Comparison of ENCODE assay signal across 13 cellular contexts in genomic region chr12:50933459-50934124, GRCh38. TPM values are rescaled to one million over a fixed set of nuclear protein-coding genes. Genes with fewer than 3 reads are reported as not detected.
DNase-seq lines count a peak whose midpoint lies in the region; ATAC-seq and TF ChIP-seq lines count a peak whose summit lies in the region.
"Had no signal": no experiment of that assay in that cellular context is flagged by ENCODE, and none has a peak within 500 bp of the region (broad histone marks: within the 10 kb centered on the region; RNA-seq: fewer than 3 reads in every experiment).

No MANE protein-coding gene starts in this region.

- H2AFZ ChIP-seq in GM23338, result no peak overlapping the region

- peaks cover 13% of the 10 kb centered on the region for H3K79me2 ChIP-seq in GM23338 (replicated peaks; ENCODE audit: insufficient read depth)

- no peak overlapping the region for H3K27ac Mint-ChIP-seq in GM23338
- no peak overlapping the region for H3K27ac Mint-ChIP-seq in activated CD8-positive, alpha-beta T cell treated with anti-CD3 and anti-CD28 coated beads for 36 hours

- no peak overlapping the region for H3K4me2 ChIP-seq in GM23338

- no peaks in the 10 kb centered on the region for H3K9me2 ChIP-seq in GM23338 (ENCODE audit: insufficient read depth)

- CTCF ChIA-PET in activated CD8-positive, alpha-beta T cell treated with anti-CD3 and anti-CD28 coated beads for 36 hours (lab: Charles Lee), result no interaction called here

- POLR2A ChIA-PET in activated CD8-positive, alpha-beta T cell treated with anti-CD3 and anti-CD28 coated beads for 36 hours (lab: Charles Lee), result no interaction called here

- H3K27me3 ChIP-seq in GM23338 (ENCODE audit: insufficient read depth), result no peaks in the 10 kb centered on the region
- H3K27me3 ChIP-seq in SJCRH30, result no peaks in the 10 kb centered on the region
- H3K27me3 ChIP-seq in left ventricle myocardium inferior (ENCODE audit: low read depth), result no peaks in the 10 kb centered on the region
- H3K27me3 ChIP-seq in gastrocnemius medialis, result no peaks in the 10 kb centered on the region

- peaks cover 18% of the 10 kb centered on the region for H3K4me1 Mint-ChIP-seq in GM23338
- H3K4me1 Mint-ChIP-seq in activated CD8-positive, alpha-beta T cell treated with anti-CD3 and anti-CD28 coated beads for 36 hours (ENCODE audit: low read depth), result no peaks in the 10 kb centered on the region

- H3K27me3 Mint-ChIP-seq in GM23338 (ENCODE audit: insufficient read depth, low read depth, poor library complexity), result peaks cover 4% of the 10 kb centered on the region
- H3K27me3 Mint-ChIP-seq in activated CD8-positive, alpha-beta T cell treated with anti-CD3 and anti-CD28 coated beads for 36 hours, result no peaks in the 10 kb centered on the region

- H3K9me3 ChIP-seq in SJCRH30 (replicated peaks) (no peaks in the 10 kb centered on the region), left ventricle myocardium inferior (replicated peaks) (no peaks in the 10 kb centered on the region), gastrocnemius medialis (no peaks in the 10 kb centered on the region)

- no peak; the same call in 1 of the 3 replicates for ATAC-seq in GM23338
- no peak for ATAC-seq in gastrocnemius medialis
- ATAC-seq in activated CD8-positive, alpha-beta T cell treated with anti-CD3 and anti-CD28 coated beads for 36 hours, result no peak
- ATAC-seq in GM19035 (IDR thresholded peaks at IDR 0.05; ENCODE audit: unreplicated experiment), result no peak
- ATAC-seq: HCT116 had no signal

- H3K36me3 ChIP-seq in GM23338 (ENCODE audit: insufficient read depth) (peaks cover 3% of the 10 kb centered on the region; the same call in 1 of the 2 replicates), SJCRH30 (no peaks in the 10 kb centered on the region), left ventricle myocardium inferior (peaks cover 32% of the 10 kb centered on the region), gastrocnemius medialis (peaks cover 0 to 16% of the 10 kb centered on the region in 2 donors)

- H3K4me3 ChIP-seq in GM23338, result no peak overlapping the region
- no peak overlapping the region for H3K4me3 ChIP-seq in SJCRH30
- no peak overlapping the region for H3K4me3 ChIP-seq in left ventricle myocardium inferior
- H3K4me3 ChIP-seq in gastrocnemius medialis, result no peak overlapping the region

- no peak for TF ChIP-seq POLR2A in gastrocnemius medialis (IDR thresholded peaks at IDR 0.05)

- H3K9me3 Mint-ChIP-seq in GM23338, result peaks cover 18% of the 10 kb centered on the region
- peaks cover 7% of the 10 kb centered on the region for H3K9me3 Mint-ChIP-seq in activated CD8-positive, alpha-beta T cell treated with anti-CD3 and anti-CD28 coated beads for 36 hours

- in situ Hi-C loops in gastrocnemius medialis (cut with MboI; ENCODE audit: low sequenced_read_pairs in 4 of 4), result no loop called here

- DNase-seq in GM23338 (ENCODE audit: low spot score) (no peak), SJCRH30 (peak; percentile 31 to 47), left ventricle myocardium inferior (no peak), gastrocnemius medialis (no peak), cerebellar nuclear complex (lab: John Stamatoyannopoulos, UW) (no peak), Ammon's horn (ENCODE audit: low spot score) (no peak)
- no peak for DNase-seq in activated CD8-positive, alpha-beta T cell treated with anti-CD3 and anti-CD28 coated beads for 36 hours
- DNase-seq: activated effector memory CD4-positive, alpha-beta T cell treated with Interleukin-2 at 50 U/mL for 16 hours; NCI-H446; T-helper 9 cell had no signal

- intact Hi-C loops in left ventricle myocardium inferior (cut with micrococcal nuclease) (no loop called here), gastrocnemius medialis (cut with DNase I; ENCODE audit: low total_unique reads) (loop anchor here (2.0 kb wide), 1 partner anchor 51 kb away; no protein-coding TSS in a partner anchor)
- intact Hi-C loops in activated CD8-positive, alpha-beta T cell treated with anti-CD3 and anti-CD28 coated beads for 36 hours (cut with micrococcal nuclease), result no loop called here

- no peak overlapping the region for H3K4me3 Mint-ChIP-seq in GM23338
- no peak overlapping the region for H3K4me3 Mint-ChIP-seq in activated CD8-positive, alpha-beta T cell treated with anti-CD3 and anti-CD28 coated beads for 36 hours

- H3K4me1 ChIP-seq in GM23338 (ENCODE audit: insufficient read depth) (peaks cover 36% of the 10 kb centered on the region), SJCRH30 (peaks cover 10% of the 10 kb centered on the region), left ventricle myocardium inferior (peaks cover 62% of the 10 kb centered on the region), gastrocnemius medialis (peaks cover 59 to 69% of the 10 kb centered on the region in 2 donors)

- H3K36me3 Mint-ChIP-seq in GM23338 (ENCODE audit: low read depth), result peaks cover 32% of the 10 kb centered on the region
- peaks cover 3% of the 10 kb centered on the region for H3K36me3 Mint-ChIP-seq in activated CD8-positive, alpha-beta T cell treated with anti-CD3 and anti-CD28 coated beads for 36 hours (ENCODE audit: low read depth)

- TF ChIP-seq CTCF in GM23338 (conservative IDR thresholded peaks at IDR 0.05; ENCODE audit: low read depth in 2 of 2) (no peak), left ventricle myocardium inferior (IDR thresholded peaks at IDR 0.05; ENCODE audit: borderline replicate concordance) (no peak), gastrocnemius medialis (IDR thresholded peaks at IDR 0.05 in 4 of 5, conservative IDR thresholded peaks at IDR 0.05 in 1 of 5) (no peak)
- TF ChIP-seq CTCF in activated CD8-positive, alpha-beta T cell treated with anti-CD3 and anti-CD28 coated beads for 36 hours (IDR thresholded peaks at IDR 0.05), result no peak

- H3K27ac ChIP-seq in GM23338 (ENCODE audit: low read depth) (peak overlapping the region; percentile 70), SJCRH30 (no peak overlapping the region), left ventricle myocardium inferior (replicated peaks) (peak overlapping the region; percentile 79), gastrocnemius medialis (peak overlapping the region; percentile 83 to 91 (median 87))

- no peaks in the 10 kb centered on the region for H3F3A ChIP-seq in GM23338 (replicated peaks; ENCODE audit: low read depth)

- no peaks in the 10 kb centered on the region for H4K20me1 ChIP-seq in GM23338 (replicated peaks; ENCODE audit: insufficient read depth)

TF ChIP-seq in GM23338, 12 proteins besides CTCF, POLR2A, EP300 and RAD21:
- no peak for TF ChIP-seq NANOG (IDR thresholded peaks at IDR 0.05; ENCODE audit: borderline replicate concordance)

RNA-seq across cellular contexts. Expression of gene HIGD1C, which starts 18.8 kb away (rescaled TPM):
- total RNA-seq in GM23338 (2014; rRNA removed; shearing (Covaris generic)), result not detected in 2 replicates
- not detected in 2 replicates for polyA plus RNA-seq in GM23338 (2016; fragmentation: Nextera tagmentation; extraction: Ambion mirVana)
- not detected in 2 replicates for total RNA-seq in SJCRH30 (2014; rRNA removed; shearing (Covaris generic))
- not detected for total RNA-seq in left ventricle myocardium inferior
- not detected for total RNA-seq in gastrocnemius medialis
- total RNA-seq in activated CD8-positive, alpha-beta T cell treated with anti-CD3 and anti-CD28 coated beads for 36 hours, result not detected
- total RNA-seq: lower leg skin had no signal

Comparison
In these comparisons a context has a peak if more than half of its experiments do, and no peak if none do; other contexts are left out.
1. DNase-seq: peak in SJCRH30 (2 of 2); none in GM23338 (single experiment), left ventricle myocardium inferior (single experiment), gastrocnemius medialis (0 of 2), cerebellar nuclear complex (0 of 2), activated CD8-positive, alpha-beta T cell treated with anti-CD3 and anti-CD28 coated beads for 36 hours (single experiment) and Ammon's horn (single experiment).